In the genomic region with DNA sequence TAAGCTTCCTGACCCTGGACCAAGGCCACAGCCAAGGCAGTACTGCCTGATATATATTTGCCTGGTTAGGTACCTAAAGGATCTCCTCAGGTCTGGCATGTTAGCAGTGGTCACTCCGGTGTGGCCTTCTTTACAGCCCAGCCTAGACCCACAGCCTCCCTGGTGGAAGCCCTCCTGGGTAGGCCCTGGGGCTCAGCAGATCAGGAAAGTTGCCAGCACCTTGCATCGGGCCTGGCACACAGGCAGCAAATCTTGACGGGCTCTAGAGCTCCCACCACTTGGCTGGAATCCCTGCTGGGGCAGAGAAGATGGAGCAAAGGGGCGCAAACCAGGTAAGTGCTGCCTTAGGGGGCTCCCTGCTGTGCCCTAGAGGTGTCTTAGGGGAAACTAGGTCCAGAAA, we compare ENCODE assay signal across 22 cellular contexts. TPM values are rescaled to one million over a fixed set of nuclear protein-coding genes. Genes with fewer than 3 reads are reported as not detected.
DNase-seq lines count a peak whose midpoint lies in the region; ATAC-seq and TF ChIP-seq lines count a peak whose summit lies in the region.
"Had no signal": no experiment of that assay in that cellular context is flagged by ENCODE, and none has a peak within 500 bp of the region (broad histone marks: within the 10 kb centered on the region; RNA-seq: fewer than 3 reads in every experiment).

No MANE protein-coding gene starts in this region.

- TF ChIP-seq POLR2A in stomach (IDR thresholded peaks at IDR 0.05), result no peak

- peak; percentile 52 for DNase-seq in natural killer cell treated with Interleukin-12 subunit alpha and Interleukin-12 subunit beta and Interleukin-15 and Interleukin-18, amount 100 ng/mL, for 72 hours (ENCODE audit: low spot score)
- DNase-seq in natural killer cell, result no peak
- peak; percentile 64 for DNase-seq in coronary artery (ENCODE audit: low spot score)
- DNase-seq in stomach, result peak; percentile 7
- no peak for DNase-seq in left colon
- DNase-seq in CD14-positive monocyte (ENCODE audit: low spot score), result no peak
- DNase-seq: ACHN; BE2C; C1 segment of cervical spinal cord; Caco-2; CD4-positive, alpha-beta T cell; DMS153; DMS79; GDM1; GM23248; HFFc6; IMR-90 had no signal

- peaks cover 18 to 32% of the 10 kb centered on the region in 2 donors for H3K4me1 Mint-ChIP-seq in natural killer cell treated with Interleukin-12 subunit alpha and Interleukin-12 subunit beta and Interleukin-15 and Interleukin-18, amount 100 ng/mL, for 72 hours (ENCODE audit: low read depth in 2 of 2)
- H3K4me1 Mint-ChIP-seq in natural killer cell, result peaks cover 0 to 8% of the 10 kb centered on the region in 2 donors
- peaks cover 5% of the 10 kb centered on the region for H3K4me1 Mint-ChIP-seq in CD14-positive monocyte

- no peak overlapping the region for H3K4me3 ChIP-seq in coronary artery
- H3K4me3 ChIP-seq in stomach, result no peak overlapping the region
- H3K4me3 ChIP-seq: GM23248, K562 had no signal

- TF ChIP-seq CTCF in natural killer cell (IDR thresholded peaks at IDR 0.05) (no peak), coronary artery (IDR thresholded peaks at IDR 0.05) (no peak), stomach (IDR thresholded peaks at IDR 0.05) (no peak), CD14-positive monocyte (IDR thresholded peaks at IDR 0.05) (no peak)

- H3K9me3 ChIP-seq in stomach, result no peaks in the 10 kb centered on the region
- H3K9me3 ChIP-seq: BE2C, Caco-2 had no signal

- H3K36me3 ChIP-seq in stomach, result no peaks in the 10 kb centered on the region
- H3K36me3 ChIP-seq: BE2C had no signal

- H3K27ac Mint-ChIP-seq in natural killer cell treated with Interleukin-12 subunit alpha and Interleukin-12 subunit beta and Interleukin-15 and Interleukin-18, amount 100 ng/mL, for 72 hours, result no peak overlapping the region
- H3K27ac Mint-ChIP-seq in natural killer cell, result no peak overlapping the region
- no peak overlapping the region for H3K27ac Mint-ChIP-seq in CD14-positive monocyte
- H3K27ac Mint-ChIP-seq: CD4-positive, alpha-beta T cell; HFFc6 had no signal

- H3K36me3 Mint-ChIP-seq in natural killer cell treated with Interleukin-12 subunit alpha and Interleukin-12 subunit beta and Interleukin-15 and Interleukin-18, amount 100 ng/mL, for 72 hours, result no peaks in the 10 kb centered on the region
- H3K36me3 Mint-ChIP-seq in natural killer cell (peaks cover 6% of the 10 kb centered on the region), CD14-positive monocyte (no peaks in the 10 kb centered on the region)

- H3K27me3 Mint-ChIP-seq in natural killer cell treated with Interleukin-12 subunit alpha and Interleukin-12 subunit beta and Interleukin-15 and Interleukin-18, amount 100 ng/mL, for 72 hours, result peaks cover 61 to 90% of the 10 kb centered on the region in 2 donors
- peaks cover 74 to 92% of the 10 kb centered on the region in 2 donors for H3K27me3 Mint-ChIP-seq in natural killer cell (ENCODE audit: low read depth in 2 of 2)
- H3K27me3 Mint-ChIP-seq in CD14-positive monocyte (ENCODE audit: low read depth in 3 of 3), result peaks cover 97 to 99% (median 98%) of the 10 kb centered on the region in 3 donors

- ATAC-seq in natural killer cell treated with Interleukin-12 subunit alpha and Interleukin-12 subunit beta and Interleukin-15 and Interleukin-18, amount 100 ng/mL, for 72 hours, result no peak
- ATAC-seq in natural killer cell, result no peak
- no peak for ATAC-seq in left colon
- ATAC-seq: K562 had no signal

- intact Hi-C loops in natural killer cell (cut with micrococcal nuclease), result no loop called here
- intact Hi-C loops in stomach (cut with DNase I; ENCODE audit: low total_unique reads), result no loop called here
- intact Hi-C loops in left colon (cut with DNase I, micrococcal nuclease), result no loop called here
- intact Hi-C loops in CD14-positive monocyte (cut with micrococcal nuclease), result no loop called here

- no peaks in the 10 kb centered on the region for H3K9me3 Mint-ChIP-seq in natural killer cell treated with Interleukin-12 subunit alpha and Interleukin-12 subunit beta and Interleukin-15 and Interleukin-18, amount 100 ng/mL, for 72 hours
- H3K9me3 Mint-ChIP-seq in natural killer cell (no peaks in the 10 kb centered on the region), CD14-positive monocyte (peaks cover 0 to 25% (median 9%) of the 10 kb centered on the region in 7 donors)
- H3K9me3 Mint-ChIP-seq: CD4-positive, alpha-beta T cell; HFFc6 had no signal

- H3K4me3 Mint-ChIP-seq in natural killer cell treated with Interleukin-12 subunit alpha and Interleukin-12 subunit beta and Interleukin-15 and Interleukin-18, amount 100 ng/mL, for 72 hours, result no peak overlapping the region
- H3K4me3 Mint-ChIP-seq in natural killer cell (no peak overlapping the region), CD14-positive monocyte (peak overlapping the region in 1 of 2 donors; percentile 80)
- H3K4me3 Mint-ChIP-seq: CD4-positive, alpha-beta T cell; HFFc6 had no signal

- H3K4me1 ChIP-seq in stomach, result peaks cover 2 to 18% (median 8%) of the 10 kb centered on the region in 4 donors
- H3K4me1 ChIP-seq: BE2C, Caco-2 had no signal

- no peak overlapping the region for H3K27ac ChIP-seq in coronary artery
- H3K27ac ChIP-seq in stomach, result no peak overlapping the region
- H3K27ac ChIP-seq: GM23248, HL-60 had no signal

- no peak for TF ChIP-seq EP300 in stomach (IDR thresholded peaks at IDR 0.05)

- WGBS in stomach, 5 donors, result 53 to 87% (median 67%) methylated on average over 4 of the region's 4 CpGs

- peaks cover 14 to 99% (median 77%) of the 10 kb centered on the region in 3 donors for H3K27me3 ChIP-seq in stomach
- H3K27me3 ChIP-seq: BE2C had no signal

RNA-seq across cellular contexts. Expression of a gene that starts 5.6 kb away (rescaled TPM):
- 10 to 100 TPM in 1 of 2 donors, 1 to 10 TPM in 1; 8.4 to 15.8 TPM for total RNA-seq in natural killer cell treated with Interleukin-12 subunit alpha and Interleukin-12 subunit beta and Interleukin-15 and Interleukin-18, amount 100 ng/mL, for 72 hours
- total RNA-seq in natural killer cell (not detected), stomach (1 to 10 TPM in 1 of 5 donors, not detected in 4; 1.2 TPM), left colon (not detected)
- polyA plus RNA-seq in stomach (under 1 TPM in 2 of 3 donors, not detected in 1; 0.23 to 0.25 TPM), CD14-positive monocyte (not detected)
- total RNA-seq: CD4-positive, alpha-beta T cell; H7; HT1080; K562 had no signal
- polyA plus RNA-seq: K562 had no signal

RNA-seq across cellular contexts. Expression of a gene that starts 40.9 kb away (rescaled TPM):
- total RNA-seq in natural killer cell treated with Interleukin-12 subunit alpha and Interleukin-12 subunit beta and Interleukin-15 and Interleukin-18, amount 100 ng/mL, for 72 hours, result 1 to 10 TPM; 6.5 to 7.2 TPM
- total RNA-seq in natural killer cell (not detected), stomach (under 1 TPM in 1 of 5 donors, not detected in 4; 0.55 TPM), left colon (not detected)
- polyA plus RNA-seq in stomach (under 1 TPM in 1 of 3 donors, not detected in 2; 0.35 TPM), CD14-positive monocyte (not detected)
- total RNA-seq: CD4-positive, alpha-beta T cell; GM23248; HT1080; IMR-90; K562 had no signal
- polyA plus RNA-seq: K562 had no signal

RNA-seq across cellular contexts. Expression of a gene that starts 59.1 kb away (rescaled TPM):
- total RNA-seq in natural killer cell treated with Interleukin-12 subunit alpha and Interleukin-12 subunit beta and Interleukin-15 and Interleukin-18, amount 100 ng/mL, for 72 hours, result 1 to 10 TPM; 1.1 to 1.8 TPM
- not detected for total RNA-seq in natural killer cell
- not detected for total RNA-seq in stomach
- 1 to 10 TPM in 1 of 3 donors, under 1 TPM in 1, not detected in 1; 0.46 to 1.4 TPM for polyA plus RNA-seq in stomach
- under 1 TPM in 1 of 2 donors, not detected in 1; 0.22 TPM for total RNA-seq in left colon
- not detected for polyA plus RNA-seq in CD14-positive monocyte
- total RNA-seq: Daoy, GM23248, H7, HFFc6, HT1080, IMR-90, K562 had no signal
- polyA plus RNA-seq: GM23248, IMR-90, K562 had no signal

Comparison
In these comparisons a context has a peak if more than half of its experiments do, and no peak if none do; other contexts are left out.
1. DNase-seq: peak in natural killer cell treated with Interleukin-12 subunit alpha and Interleukin-12 subunit beta and Interleukin-15 and Interleukin-18, amount 100 ng/mL, for 72 hours (single experiment), coronary artery (single experiment) and stomach (single experiment); none in natural killer cell (single experiment), left colon (0 of 2) and CD14-positive monocyte (single experiment).
2. RNA of a gene that starts 5.6 kb away (total RNA-seq): 8.4 to 15.8 TPM in natural killer cell treated with Interleukin-12 subunit alpha and Interleukin-12 subunit beta and Interleukin-15 and Interleukin-18, amount 100 ng/mL, for 72 hours; not detected in left colon, not detected in natural killer cell and 1.2 TPM in stomach; every median in the first group is over 4 times any median in the second.
3. RNA of a gene that starts 40.9 kb away (total RNA-seq): 6.5 to 7.2 TPM in natural killer cell treated with Interleukin-12 subunit alpha and Interleukin-12 subunit beta and Interleukin-15 and Interleukin-18, amount 100 ng/mL, for 72 hours; not detected in left colon, not detected in natural killer cell and 0.55 TPM in stomach; every median in the first group is over 4 times any median in the second.